ENCODE assay signal across 12 cellular contexts in genomic region chr17:8038954-8039610, GRCh38. TPM values are rescaled to one million over a fixed set of nuclear protein-coding genes. Genes with fewer than 3 reads are reported as not detected.
A peak's percentile ranks its signal among the peaks of the same experiment; 100 is the strongest.
DNase-seq lines count a peak whose midpoint lies in the region; ATAC-seq, FAIRE-seq and TF ChIP-seq lines count a peak whose summit lies in the region.
"Had no signal": no experiment of that assay in that cellular context is flagged by ENCODE, and none has a peak within 500 bp of the region (broad histone marks: within the 10 kb centered on the region; RNA-seq: fewer than 3 reads in every experiment).

A gene with protein sequence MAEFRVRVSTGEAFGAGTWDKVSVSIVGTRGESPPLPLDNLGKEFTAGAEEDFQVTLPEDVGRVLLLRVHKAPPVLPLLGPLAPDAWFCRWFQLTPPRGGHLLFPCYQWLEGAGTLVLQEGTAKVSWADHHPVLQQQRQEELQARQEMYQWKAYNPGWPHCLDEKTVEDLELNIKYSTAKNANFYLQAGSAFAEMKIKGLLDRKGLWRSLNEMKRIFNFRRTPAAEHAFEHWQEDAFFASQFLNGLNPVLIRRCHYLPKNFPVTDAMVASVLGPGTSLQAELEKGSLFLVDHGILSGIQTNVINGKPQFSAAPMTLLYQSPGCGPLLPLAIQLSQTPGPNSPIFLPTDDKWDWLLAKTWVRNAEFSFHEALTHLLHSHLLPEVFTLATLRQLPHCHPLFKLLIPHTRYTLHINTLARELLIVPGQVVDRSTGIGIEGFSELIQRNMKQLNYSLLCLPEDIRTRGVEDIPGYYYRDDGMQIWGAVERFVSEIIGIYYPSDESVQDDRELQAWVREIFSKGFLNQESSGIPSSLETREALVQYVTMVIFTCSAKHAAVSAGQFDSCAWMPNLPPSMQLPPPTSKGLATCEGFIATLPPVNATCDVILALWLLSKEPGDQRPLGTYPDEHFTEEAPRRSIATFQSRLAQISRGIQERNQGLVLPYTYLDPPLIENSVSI (plus strand): TSS chr17:8039059. CDS start chr17:8039156, 97 bp downstream.

- peak; percentile 89 for DNase-seq in chondrocyte (ENCODE audit: low spot score)
- DNase-seq in lower leg skin (ENCODE audit: low spot score in 2 of 2): peak in 1 of 2 donors; percentile 83
- DNase-seq in small intestine: peak; percentile 20
- no peak for DNase-seq in GOT3 (lab: John Stamatoyannopoulos, UW)
- DNase-seq in effector memory CD4-positive, alpha-beta T cell: no peak
- DNase-seq: Caco-2, NCI-H2227 treated with DMSO at 0.1 percent for 48 hours, psoas muscle had no signal

- H3K9ac ChIP-seq in HUES48 (ENCODE audit: low read depth, low read length): no peak within 1 kb of the TSS

- no peaks in the 10 kb centered on the region for H3K36me3 ChIP-seq in HUES48 (ENCODE audit: control insufficient read depth, insufficient read depth, low read length)
- no peaks in the 10 kb centered on the region for H3K36me3 ChIP-seq in small intestine (ENCODE audit: control insufficient read depth in 2 of 2, insufficient read depth in 2 of 2, low read length in 2 of 2)
- H3K36me3 ChIP-seq in effector memory CD4-positive, alpha-beta T cell (ENCODE audit: control insufficient read depth, insufficient read depth, low read length): no peaks in the 10 kb centered on the region

- H3K27me3 Mint-ChIP-seq in chondrocyte (ENCODE audit: low read depth): peaks cover 18% of the 10 kb centered on the region

- peak within 1 kb of the TSS; percentile 33; the same call in 1 of the 2 replicates for H3K4me3 ChIP-seq in HUES48 (ENCODE audit: low read depth, low read length)
- peak within 1 kb of the TSS; percentile 15 for H3K4me3 ChIP-seq in lower leg skin (ENCODE audit: low read depth, poor library complexity, severe bottlenecking)
- peak within 1 kb of the TSS in 1 of 2 donors; percentile 11 for H3K4me3 ChIP-seq in small intestine (ENCODE audit: low read depth in 1 of 2, low read length in 2 of 2)
- H3K4me3 ChIP-seq in effector memory CD4-positive, alpha-beta T cell (ENCODE audit: insufficient read depth, low read depth, low read length, poor library complexity, severe bottlenecking): no peak within 1 kb of the TSS
- H3K4me3 ChIP-seq: psoas muscle had no signal

- TF ChIP-seq CTCF in chondrocyte (IDR thresholded peaks at IDR 0.05): no peak
- TF ChIP-seq CTCF in lower leg skin (IDR thresholded peaks at IDR 0.05): no peak

- no peak within 1 kb of the TSS for H3K4me3 Mint-ChIP-seq in chondrocyte (ENCODE audit: unreplicated experiment)

- H3K4me1 ChIP-seq in HUES48 (ENCODE audit: control insufficient read depth, insufficient read depth, low read length) (peaks cover 7% of the 10 kb centered on the region; the same call in 1 of the 2 replicates), small intestine (ENCODE audit: control insufficient read depth in 2 of 2, insufficient read depth in 1 of 2, low read depth in 1 of 2, low read length in 1 of 2) (no peaks in the 10 kb centered on the region)
- no peaks in the 10 kb centered on the region for H3K4me1 ChIP-seq in effector memory CD4-positive, alpha-beta T cell (ENCODE audit: control insufficient read depth, insufficient read depth, low read length, poor library complexity, severe bottlenecking)
- H3K4me1 ChIP-seq: psoas muscle had no signal

- no peaks in the 10 kb centered on the region for H3K9me3 ChIP-seq in HUES48 (ENCODE audit: control insufficient read depth, insufficient read depth, low read length)
- no peaks in the 10 kb centered on the region for H3K9me3 ChIP-seq in small intestine (ENCODE audit: control insufficient read depth, low read depth)
- no peaks in the 10 kb centered on the region for H3K9me3 ChIP-seq in effector memory CD4-positive, alpha-beta T cell (ENCODE audit: control insufficient read depth, low read length)
- H3K9me3 ChIP-seq: Caco-2, psoas muscle had no signal

- TF ChIP-seq POLR2A in lower leg skin (IDR thresholded peaks at IDR 0.05): no peak

- WGBS in lower leg skin, 2 donors: 4 to 8% methylated on average over 16 to 35 of the region's 37 CpGs
- 7 to 15% (median 14%) methylated on average over 29 to 37 of the region's 37 CpGs for WGBS in small intestine, 3 donors

- H3K9me3 Mint-ChIP-seq in chondrocyte (ENCODE audit: low read depth): no peaks in the 10 kb centered on the region

- H3K36me3 Mint-ChIP-seq in chondrocyte (ENCODE audit: low read depth): no peaks in the 10 kb centered on the region
- H3K36me3 Mint-ChIP-seq: brain had no signal

- H3K27ac Mint-ChIP-seq in chondrocyte (ENCODE audit: unreplicated experiment): no peak within 1 kb of the TSS
- H3K27ac Mint-ChIP-seq: brain had no signal

- FAIRE-seq in small intestine (lab: Jason Lieb, UNC): no peak

- no peak within 1 kb of the TSS for H3K27ac ChIP-seq in HUES48 (ENCODE audit: low read depth, low read length)
- no peak within 1 kb of the TSS for H3K27ac ChIP-seq in small intestine (ENCODE audit: low read depth in 1 of 2, low read length in 1 of 2)
- no peak within 1 kb of the TSS for H3K27ac ChIP-seq in effector memory CD4-positive, alpha-beta T cell (ENCODE audit: insufficient read depth, low read length, poor library complexity, severe bottlenecking)
- H3K27ac ChIP-seq: psoas muscle had no signal

- no peaks in the 10 kb centered on the region for H3K27me3 ChIP-seq in HUES48 (ENCODE audit: control insufficient read depth, insufficient read depth, low read length)
- H3K27me3 ChIP-seq in small intestine (ENCODE audit: control insufficient read depth in 2 of 2, insufficient read depth in 2 of 2, low read length in 2 of 2): peaks cover 0 to 2% of the 10 kb centered on the region in 2 donors
- H3K27me3 ChIP-seq in effector memory CD4-positive, alpha-beta T cell (replicated peaks; ENCODE audit: control insufficient read depth, insufficient read depth, low read length, poor library complexity, severe bottlenecking): peaks cover 14% of the 10 kb centered on the region

- peaks cover 3% of the 10 kb centered on the region for H3K4me1 Mint-ChIP-seq in chondrocyte (ENCODE audit: low read depth)

- intact Hi-C loops in lower leg skin (cut with DNase I; ENCODE audit: low total_unique reads): no loop called here

- ATAC-seq in HG03469 (IDR thresholded peaks at IDR 0.05; ENCODE audit: unreplicated experiment) (no peak), HG03571 (IDR thresholded peaks at IDR 0.05; ENCODE audit: unreplicated experiment) (no peak)
- ATAC-seq: psoas muscle had no signal

RNA-seq across cellular contexts. Expression of the gene that starts here (rescaled TPM):
- total RNA-seq in chondrocyte: not detected in 3 replicates
- total RNA-seq in lower leg skin: 100 to 1,000 TPM in 1 of 4 donors, 10 to 100 TPM in 3; 13.9 to 116 (median 59.9) TPM
- 1 to 10 TPM in 2 of 3 donors, under 1 TPM in 1; 0.45 to 2.0 (median 1.9) TPM for polyA plus RNA-seq in small intestine
- total RNA-seq: Caco-2 had no signal

Comparison
In these comparisons a context has a peak if more than half of its experiments do, and no peak if none do; other contexts are left out.
1. RNA of the gene that starts here (total RNA-seq): 13.9 to 116 TPM in lower leg skin; not detected in chondrocyte; every median in the first group is over 10 times any median in the second.
2. Peak in DNase-seq in chondrocyte; RNA of the gene not detected or under 1 TPM.